26 cellular contexts compared by ENCODE assay signal in genomic region chr12:54156578-54156977, GRCh38.
"Had no signal": no experiment of that assay in that cellular context is flagged by ENCODE, and none has a peak within 500 bp of the region (broad histone marks: within the 10 kb centered on the region; RNA-seq: fewer than 3 reads in every experiment).

No MANE protein-coding gene starts in this region.

- H3K4me3 ChIP-seq: colonic mucosa, gastrocnemius medialis, heart right ventricle, lower lobe of right lung, psoas muscle, sigmoid colon, stomach, thyroid gland had no signal

- H3K27ac ChIP-seq: colonic mucosa, epithelial cell of prostate, gastrocnemius medialis, heart right ventricle, lower lobe of right lung, parathyroid adenoma, psoas muscle, sigmoid colon, stomach, thyroid gland had no signal

- H3K4me1 ChIP-seq: colonic mucosa, heart right ventricle, lower lobe of right lung, thyroid gland had no signal

- H3K79me2 ChIP-seq: parathyroid adenoma had no signal

- H3K4me3 Mint-ChIP-seq: dendritic cell treated with granulocyte-macrophage colony-stimulating factor and Interleukin-4, amounts not matched to agents 40 ng/mL and 50 ng/mL, for 4 days; endodermal cell; natural killer cell; stimulated activated effector memory CD8-positive, alpha-beta T cell treated with anti-CD3 and anti-CD28 coated beads, Interleukin-12 subunit alpha, Interleukin-12 subunit beta, amount 100 ng/mL, for 72 hours had no signal

- H3K9me3 Mint-ChIP-seq: dendritic cell treated with granulocyte-macrophage colony-stimulating factor and Interleukin-4, amounts not matched to agents 40 ng/mL and 50 ng/mL, for 4 days; endodermal cell; natural killer cell; stimulated activated effector memory CD8-positive, alpha-beta T cell treated with anti-CD3 and anti-CD28 coated beads, Interleukin-12 subunit alpha, Interleukin-12 subunit beta, amount 100 ng/mL, for 72 hours had no signal

- H3K9me3 ChIP-seq: colonic mucosa, gastrocnemius medialis, heart right ventricle, lower lobe of right lung, psoas muscle, sigmoid colon, stomach, thyroid gland had no signal

- H3K27ac Mint-ChIP-seq: dendritic cell treated with granulocyte-macrophage colony-stimulating factor and Interleukin-4, amounts not matched to agents 40 ng/mL and 50 ng/mL, for 4 days; endodermal cell; natural killer cell; stimulated activated effector memory CD8-positive, alpha-beta T cell treated with anti-CD3 and anti-CD28 coated beads, Interleukin-12 subunit alpha, Interleukin-12 subunit beta, amount 100 ng/mL, for 72 hours had no signal

- H3K36me3 Mint-ChIP-seq: natural killer cell had no signal

- H3K36me3 ChIP-seq: colonic mucosa, gastrocnemius medialis, heart right ventricle, lower lobe of right lung, sigmoid colon, stomach, thyroid gland had no signal

- DNase-seq: colonic mucosa; effector CD8-positive, alpha-beta T cell; endodermal cell; foreskin fibroblast; gastrocnemius medialis; heart right ventricle; hippocampal formation; left cardiac atrium; left ventricle myocardium superior; lower lobe of right lung; natural killer cell; occipital lobe; psoas muscle; right cardiac atrium; sigmoid colon; stimulated activated CD4-positive, alpha-beta T cell treated with anti-CD3 and anti-CD28 coated beads, Interleukin-2, amount 100 ng/mL, for 24 hours; stimulated activated CD4-positive, alpha-beta T cell treated with anti-CD3 and anti-CD28 coated beads, Interleukin-4, amount 100 ng/mL, for 24 hours; stimulated activated naive CD4-positive, alpha-beta T cell treated with Interleukin-2 at 50 U/mL for 16 hours; stomach; thyroid gland; trophoblast cell had no signal

- H3K4me1 Mint-ChIP-seq: natural killer cell had no signal

- H3K27me3 ChIP-seq: colonic mucosa, gastrocnemius medialis, sigmoid colon, stomach, thyroid gland had no signal

- ATAC-seq: esophagus mucosa; gastrocnemius medialis; heart right ventricle; left cardiac atrium; left ventricle myocardium superior; lower lobe of right lung; natural killer cell; psoas muscle; right cardiac atrium; stimulated activated effector memory CD8-positive, alpha-beta T cell treated with anti-CD3 and anti-CD28 coated beads, Interleukin-12 subunit alpha, Interleukin-12 subunit beta, amount 100 ng/mL, for 72 hours had no signal

- H2AFZ ChIP-seq: parathyroid adenoma had no signal
